Comparison of ENCODE assay signal across 2 cellular contexts in the genomic region with DNA sequence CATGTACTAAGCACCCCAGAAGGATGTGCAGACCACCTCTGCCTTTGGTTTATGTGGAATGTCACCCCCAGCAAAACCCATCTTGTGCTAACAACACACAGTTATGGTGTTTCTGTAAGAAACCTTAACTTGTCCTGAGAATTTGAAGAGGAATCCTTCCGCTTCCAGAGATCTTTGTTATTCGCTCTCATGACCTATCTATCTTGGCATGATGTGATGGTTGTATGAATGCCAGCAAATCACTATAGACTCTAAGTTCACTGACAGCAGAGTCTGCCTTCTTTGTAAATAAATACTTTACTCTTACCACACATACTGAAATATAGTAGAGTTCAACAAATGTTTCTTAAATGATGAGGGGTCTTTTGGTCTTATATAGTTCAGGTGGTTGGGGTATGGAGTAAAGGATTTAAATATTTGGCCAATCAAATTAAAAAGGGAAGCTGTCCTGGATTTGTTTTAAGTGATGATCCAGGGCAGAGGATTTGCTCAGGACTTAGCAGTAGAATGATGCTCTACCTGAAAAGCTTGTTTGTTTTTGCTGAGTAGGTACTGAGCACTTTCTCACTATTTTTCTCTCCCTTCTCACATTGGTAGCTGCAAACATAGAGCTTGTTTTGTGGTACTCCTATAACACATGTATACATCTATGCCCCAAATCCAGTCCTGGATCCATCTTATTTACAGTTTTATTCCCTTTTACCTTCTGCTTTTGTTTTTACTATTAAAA.
TF ChIP-seq lines count a peak whose summit lies in the region.

No MANE protein-coding gene starts in this region.

TF ChIP-seq in HepG2, 621 proteins besides CTCF, POLR2A, EP300 and RAD21:
- no peak for TF ChIP-seq NFATC3 (CRISPR knock-in tag; IDR thresholded peaks at IDR 0.05)
TF ChIP-seq in HepG2: peak in this region for 0.

TF ChIP-seq in SK-N-SH, 30 proteins besides CTCF, POLR2A, EP300 and RAD21:
- TF ChIP-seq FOXM1 (IDR thresholded peaks at IDR 0.05; ENCODE audit: low read depth) (no peak), SIN3A (IDR thresholded peaks at IDR 0.05; ENCODE audit: borderline replicate concordance, low read depth, low read length) (no peak), FOSL2 (IDR thresholded peaks at IDR 0.05; ENCODE audit: borderline replicate concordance, low read depth) (no peak), USF2 (IDR thresholded peaks at IDR 0.05; ENCODE audit: borderline replicate concordance, low read depth, low read length) (no peak), SMC3 (IDR thresholded peaks at IDR 0.05; ENCODE audit: low read depth, low read length) (no peak), POLR2AphosphoS5 (IDR thresholded peaks at IDR 0.05; ENCODE audit: low read depth, low read length) (no peak)
